10 cellular contexts compared by ENCODE assay signal in the genomic region with DNA sequence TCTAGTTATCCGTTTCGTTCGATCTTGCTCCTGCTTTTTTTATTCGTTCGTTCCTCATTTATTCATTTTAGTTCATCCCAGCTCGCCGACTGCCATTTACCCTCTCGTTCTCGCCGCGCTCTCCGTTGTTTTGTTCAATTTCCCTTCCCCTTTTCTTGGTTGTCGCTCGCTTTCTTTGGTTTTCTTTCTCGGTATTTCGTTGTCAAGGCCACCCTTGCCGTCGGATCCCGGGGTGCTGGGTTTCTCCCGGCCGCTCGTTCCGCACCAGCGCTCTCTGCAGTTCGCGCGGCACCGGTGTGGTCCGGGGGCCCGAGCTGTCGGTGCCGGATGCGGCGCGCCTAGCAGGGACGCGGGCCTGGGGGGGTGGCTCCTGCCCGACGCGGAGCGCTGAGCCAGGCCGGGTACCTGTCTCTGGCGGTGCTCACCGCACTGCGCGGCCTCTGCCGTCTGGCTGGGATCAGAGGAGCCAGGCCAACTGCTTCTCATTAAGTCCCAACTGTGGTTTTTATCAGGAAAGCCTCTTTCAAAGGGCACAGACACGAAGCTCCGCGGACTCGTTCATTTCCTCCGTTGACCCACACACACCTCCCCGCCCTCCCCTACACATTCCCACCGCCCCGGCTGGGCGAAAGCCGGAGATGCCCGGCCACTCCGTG. TPM values are rescaled to one million over a fixed set of nuclear protein-coding genes. Genes with fewer than 3 reads are reported as not detected.
DNase-seq lines count a peak whose midpoint lies in the region; ATAC-seq, FAIRE-seq and TF ChIP-seq lines count a peak whose summit lies in the region.
"Had no signal": no experiment of that assay in that cellular context is flagged by ENCODE, and none has a peak within 500 bp of the region (broad histone marks: within the 10 kb centered on the region; RNA-seq: fewer than 3 reads in every experiment).

No MANE protein-coding gene starts in this region.

- H3K27ac Mint-ChIP-seq in nephron, result no peak overlapping the region

- DNase-seq in GM12891 (ENCODE audit: insufficient read length, low spot score) (peak; percentile 46), T follicular helper cell (ENCODE audit: low read depth) (peak; percentile 14), ecto neural progenitor cell (ENCODE audit: low spot score) (peak; percentile 70), foreskin melanocyte (no peak), GDM1 (lab: John Stamatoyannopoulos, UW) (no peak)
- DNase-seq: DMS53, OCI-M1 had no signal

- TF ChIP-seq POLR2A in GM12891 (IDR thresholded peaks at IDR 0.05; ENCODE audit: low read depth, low read length), result no peak

- peaks cover 17% of the 10 kb centered on the region for H3K4me1 Mint-ChIP-seq in nephron

- ATAC-seq in GM18519 (IDR thresholded peaks at IDR 0.05; ENCODE audit: low FRiP score, unreplicated experiment) (no peak), HG03280 (IDR thresholded peaks at IDR 0.05; ENCODE audit: unreplicated experiment) (no peak)

- H3K9me3 Mint-ChIP-seq in nephron, result no peaks in the 10 kb centered on the region

- H3K36me3 Mint-ChIP-seq in nephron (ENCODE audit: low read depth), result no peaks in the 10 kb centered on the region

- TF ChIP-seq CTCF in nephron (IDR thresholded peaks at IDR 0.05; ENCODE audit: unreplicated experiment in 3 of 3), result no peak

- H3K27me3 Mint-ChIP-seq in nephron (ENCODE audit: low read depth), result peaks cover 96% of the 10 kb centered on the region

- FAIRE-seq in GM12891 (lab: Jason Lieb, UNC), result peak; percentile 23

- peak overlapping the region; percentile 9 to 71 (median 22) for H3K4me3 Mint-ChIP-seq in nephron

TF ChIP-seq in GM12891, 5 proteins besides CTCF, POLR2A, EP300 and RAD21:
- no peak for TF ChIP-seq POLR2AphosphoS5 (IDR thresholded peaks at IDR 0.05; ENCODE audit: low read depth, low read length)
- no peak for TF ChIP-seq TAF1 (IDR thresholded peaks at IDR 0.05; ENCODE audit: low read depth, low read length)

RNA-seq across cellular contexts. Expression of a gene that starts 1.7 kb away (rescaled TPM):
- not detected for polyA plus RNA-seq in GM12891 (2012; ENCODE audit: low read depth, missing spikeins)

RNA-seq across cellular contexts. Expression of a gene that starts 34.4 kb away (rescaled TPM):
- 11.1 TPM for polyA plus RNA-seq in GM12891 (2012; ENCODE audit: low read depth, missing spikeins)

RNA-seq across cellular contexts. Expression of a gene that starts 43.5 kb away (rescaled TPM):
- polyA plus RNA-seq in GM12891 (2012; ENCODE audit: low read depth, missing spikeins), result not detected

Comparison
In these comparisons a context has a peak if more than half of its experiments do, and no peak if none do; other contexts are left out.
1. DNase-seq: peak in GM12891 (single experiment), T follicular helper cell (single experiment) and ecto neural progenitor cell (single experiment); none in foreskin melanocyte (single experiment) and GDM1 (single experiment).